In the genomic region with DNA sequence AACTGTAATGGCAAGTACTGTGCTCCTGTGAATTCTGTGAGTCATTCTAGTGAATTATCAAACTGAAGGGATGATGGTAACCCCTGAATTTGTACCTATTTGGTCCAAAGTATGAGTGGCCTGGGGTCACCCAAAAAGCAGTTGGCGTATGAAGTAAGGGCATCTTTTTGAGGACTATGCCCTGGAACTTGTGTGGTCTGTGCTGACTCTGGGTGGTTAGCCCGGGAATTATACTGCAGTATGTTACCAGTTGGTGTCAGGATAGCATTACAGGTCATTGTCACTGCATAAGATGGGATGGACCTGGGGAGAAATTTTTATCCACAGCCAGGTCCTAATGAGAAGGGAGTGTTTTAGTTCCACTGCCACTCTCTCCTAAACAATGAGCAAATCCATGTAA, we compare ENCODE assay signal across 1 cellular context.
TF ChIP-seq lines count a peak whose summit lies in the region.

No MANE protein-coding gene starts in this region.

TF ChIP-seq in A549, 52 proteins besides CTCF, POLR2A, EP300 and RAD21 (continued from another document):
- TF ChIP-seq REST (IDR thresholded peaks at IDR 0.05) (no peak), CEBPB (IDR thresholded peaks at IDR 0.05) (no peak), JUN (IDR thresholded peaks at IDR 0.05) (no peak), HOXA7 (CRISPR knock-in tag; IDR thresholded peaks at IDR 0.05) (no peak), BHLHE40 (IDR thresholded peaks at IDR 0.05; ENCODE audit: low read depth, low read length) (no peak), RCOR1 (IDR thresholded peaks at IDR 0.05; ENCODE audit: low read depth, low read length) (no peak), HEYL (CRISPR knock-in tag; IDR thresholded peaks at IDR 0.05) (no peak)
- TF ChIP-seq, protein P1, sequence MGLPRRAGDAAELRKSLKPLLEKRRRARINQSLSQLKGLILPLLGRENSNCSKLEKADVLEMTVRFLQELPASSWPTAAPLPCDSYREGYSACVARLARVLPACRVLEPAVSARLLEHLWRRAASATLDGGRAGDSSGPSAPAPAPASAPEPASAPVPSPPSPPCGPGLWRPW (IDR thresholded peaks at IDR 0.05) = no peak
